8 cellular contexts compared by ENCODE assay signal in the genomic region with DNA sequence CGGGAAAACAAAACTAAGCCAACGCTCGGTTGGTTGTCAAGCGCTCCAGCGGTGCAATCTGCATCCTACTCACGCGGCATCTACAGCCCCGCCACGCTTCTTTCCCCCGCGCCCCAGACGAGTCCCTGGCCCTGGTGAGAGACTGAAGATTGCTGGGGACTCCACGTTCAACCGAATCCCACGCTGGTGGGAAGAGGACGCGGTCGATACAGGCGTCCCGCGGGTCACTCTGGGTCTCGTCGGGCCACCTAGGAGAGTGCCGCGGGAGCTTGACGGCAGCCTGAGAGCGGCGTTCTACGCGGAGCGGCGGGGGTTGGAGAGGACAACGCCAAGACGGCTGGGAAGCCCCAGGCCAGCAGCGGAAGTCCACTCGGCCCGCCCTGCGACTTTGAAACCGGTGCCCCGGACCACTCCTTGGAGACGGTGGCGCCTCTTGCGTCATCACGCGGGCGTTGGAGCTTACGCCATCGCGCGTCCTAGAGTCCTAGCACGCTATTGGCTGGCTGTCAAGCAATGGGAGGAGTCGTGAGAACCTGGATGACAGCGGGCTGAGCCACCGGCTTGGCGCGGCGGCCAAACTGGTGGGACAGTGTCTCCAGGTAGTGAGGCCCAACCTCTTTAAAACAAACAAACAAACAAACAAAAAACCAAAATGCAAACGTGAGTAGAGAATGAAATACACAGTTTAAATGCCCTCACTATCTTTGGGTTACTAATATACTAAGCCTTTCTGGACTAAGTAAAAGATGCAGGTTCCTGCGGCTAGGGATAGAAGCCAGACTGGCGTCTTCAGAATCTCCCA. TPM values are rescaled to one million over a fixed set of nuclear protein-coding genes. Genes with fewer than 3 reads are reported as not detected.
DNase-seq lines count a peak whose midpoint lies in the region; ATAC-seq, FAIRE-seq and TF ChIP-seq lines count a peak whose summit lies in the region.

A gene (minus strand): TSS at position 367 of the 802 bp plus-strand sequence. CDS start 436 bp downstream, outside the sequence.

- FAIRE-seq in pancreas (lab: Jason Lieb, UNC) = peak; percentile 84

- peak; percentile 69 to 97 for TF ChIP-seq EP300 in tibial nerve (IDR thresholded peaks at IDR 0.05)

- peak within 1 kb of the TSS; percentile 91 for H3K4me3 ChIP-seq in GM12864 (ENCODE audit: low read depth, low read length)
- H3K4me3 ChIP-seq in pancreas = peak within 1 kb of the TSS; percentile 47 to 80 (median 74)
- peak within 1 kb of the TSS; percentile 53 to 78 (median 68) for H3K4me3 ChIP-seq in tibial nerve

- TF ChIP-seq POLR2A in tibial nerve (IDR thresholded peaks at IDR 0.05) = peak; percentile 75 to 94

- H3K27ac ChIP-seq in pancreas (peak within 1 kb of the TSS; percentile 86 to 96 (median 89)), tibial nerve (peak within 1 kb of the TSS; percentile 88 to 98 (median 94))

- DNase-seq in GM12864 (ENCODE audit: low read depth) (peak; percentile 95), NCI-H1417 (lab: John Stamatoyannopoulos, UW) (peak; percentile 93 to 98 (median 94)), SW 1271 (lab: John Stamatoyannopoulos, UW) (peak; percentile 90 to 91), Right ventricle myocardium superior (peak; percentile 99), pancreas (peak; percentile 97 to 99 (median 98)), tibial nerve (ENCODE audit: low spot score in 2 of 2) (peak; percentile 97 to 99)
- peak; percentile 87 for DNase-seq in activated naive CD8-positive, alpha-beta T cell treated with anti-CD3 and anti-CD28 coated beads, Interleukin-2, amount 50 U/mL, for 16 hours (ENCODE audit: low read depth, low spot score)

- TF ChIP-seq CTCF in GM12864 (IDR thresholded peaks at IDR 0.05; ENCODE audit: low read depth, low read length, missing control alignments) (no peak), pancreas (IDR thresholded peaks at IDR 0.05) (no peak), tibial nerve (IDR thresholded peaks at IDR 0.05) (peak in 2 of 5 experiments; percentile 16 to 30)

- H3K36me3 ChIP-seq in pancreas = no peaks in the 10 kb centered on the region
- H3K36me3 ChIP-seq in tibial nerve = no peaks in the 10 kb centered on the region

- ATAC-seq in HG02759 (IDR thresholded peaks at IDR 0.05; ENCODE audit: unreplicated experiment) (peak; percentile 92), Right ventricle myocardium superior (ENCODE audit: poor library complexity) (peak; percentile 99), pancreas (peak; percentile 93 to 97 (median 96))

- intact Hi-C loops in Right ventricle myocardium superior (cut with DNase I) (no loop called here), pancreas (cut with DNase I) (no loop called here)

- no peaks in the 10 kb centered on the region for H3K27me3 ChIP-seq in pancreas
- no peaks in the 10 kb centered on the region for H3K27me3 ChIP-seq in tibial nerve

- H3K9me3 ChIP-seq in pancreas (no peaks in the 10 kb centered on the region), tibial nerve (no peaks in the 10 kb centered on the region)

- 0% methylated on average over 60 of the region's 60 CpGs for WGBS in pancreas, 2 donors
- 1% methylated on average over 39 to 53 of the region's 60 CpGs for WGBS in tibial nerve, 2 donors

- H3K4me1 ChIP-seq in pancreas = peaks cover 0 to 24% (median 24%) of the 10 kb centered on the region in 3 donors
- peaks cover 0 to 42% (median 7%) of the 10 kb centered on the region in 4 donors for H3K4me1 ChIP-seq in tibial nerve

RNA-seq across cellular contexts. Expression of the gene that starts here (rescaled TPM):
- total RNA-seq in Right ventricle myocardium superior (8.9 TPM), pancreas (1 to 10 TPM; 4.6 to 7.3 (median 6.4) TPM), tibial nerve (10 to 100 TPM in 3 of 4 donors, 1 to 10 TPM in 1; 9.2 to 28.8 (median 18.6) TPM)
- 1 to 10 TPM; 3.4 to 4.0 TPM for polyA plus RNA-seq in pancreas

Comparison
In these comparisons a context has a peak if more than half of its experiments do, and no peak if none do; other contexts are left out.
1. Peak in every context shown above with its lines: DNase-seq, ATAC-seq, H3K4me3 ChIP-seq and H3K27ac ChIP-seq.